ENCODE assay signal across 8 cellular contexts in the genomic region with DNA sequence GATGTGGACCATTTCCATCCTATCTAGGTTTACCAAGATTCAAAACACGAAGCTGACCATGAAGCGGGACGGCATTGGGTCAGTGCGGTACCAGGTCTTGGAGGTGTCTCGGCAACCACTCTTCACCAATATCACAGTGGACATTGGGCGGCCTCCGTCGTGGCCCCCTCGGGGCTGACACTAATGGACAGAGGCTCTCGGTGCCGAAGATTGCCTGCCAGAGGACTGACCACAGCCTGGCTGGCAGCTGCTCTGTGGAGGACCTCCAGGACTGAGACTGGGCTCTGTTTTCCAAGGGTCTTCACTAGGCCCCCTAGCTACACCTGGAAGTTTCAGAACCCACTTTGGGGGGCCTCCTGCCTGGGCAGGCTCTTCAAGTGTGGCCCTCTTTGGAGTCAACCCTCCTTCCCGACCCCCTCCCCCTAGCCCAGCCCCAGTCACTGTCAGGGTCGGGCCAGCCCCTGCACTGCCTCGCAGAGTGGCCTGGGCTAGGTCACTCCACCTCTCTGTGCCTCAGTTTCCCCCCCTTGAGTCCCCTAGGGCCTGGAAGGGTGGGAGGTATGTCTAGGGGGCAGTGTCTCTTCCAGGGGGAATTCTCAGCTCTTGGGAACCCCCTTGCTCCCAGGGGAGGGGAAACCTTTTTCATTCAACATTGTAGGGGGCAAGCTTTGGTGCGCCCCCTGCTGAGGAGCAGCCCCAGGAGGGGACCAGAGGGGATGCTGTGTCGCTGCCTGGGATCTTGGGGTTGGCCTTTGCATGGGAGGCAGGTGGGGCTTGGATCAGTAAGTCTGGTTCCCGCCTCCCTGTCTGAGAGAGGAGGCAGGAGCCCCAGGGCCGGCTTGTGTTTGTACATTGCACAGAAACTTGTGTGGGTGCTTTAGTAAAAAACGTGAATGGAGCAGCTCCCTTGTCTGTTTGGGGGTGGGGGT. TPM values are rescaled to one million over a fixed set of nuclear protein-coding genes. Genes with fewer than 3 reads are reported as not detected.
DNase-seq lines count a peak whose midpoint lies in the region; ATAC-seq and TF ChIP-seq lines count a peak whose summit lies in the region.

No MANE protein-coding gene starts in this region.

- no peak for ATAC-seq in body of pancreas
- ATAC-seq in lower lobe of right lung = no peak
- no peak for ATAC-seq in GM21367 (IDR thresholded peaks at IDR 0.05; ENCODE audit: unreplicated experiment)

- TF ChIP-seq CTCF in A673 (conservative IDR thresholded peaks at IDR 0.05; ENCODE audit: low read depth, low read length) (0 out of 2 replicates have a peak, but pooled peaks have one; percentile 11), HFFc6 (IDR thresholded peaks at IDR 0.05) (peak; percentile 54), body of pancreas (IDR thresholded peaks at IDR 0.05) (no peak), lower lobe of right lung (IDR thresholded peaks at IDR 0.05) (no peak)

- CTCF ChIA-PET in A673 (lab: Charles Lee) = interaction anchor here (0.6 kb wide), 1 partner anchor 40 kb away, joined by 4 read pairs; a partner anchor contains a TSS

- H3K9me3 ChIP-seq in A673 (ENCODE audit: low read depth, low read length, poor library complexity, severe bottlenecking) (no peaks in the 10 kb centered on the region), body of pancreas (no peaks in the 10 kb centered on the region), lower lobe of right lung (no peaks in the 10 kb centered on the region)

- H3K4me1 Mint-ChIP-seq in HFFc6 (ENCODE audit: low read depth) = peaks cover 40% of the 10 kb centered on the region

- peaks cover 10% of the 10 kb centered on the region; the same call in 1 of the 2 replicates for H3K27me3 Mint-ChIP-seq in HFFc6 (ENCODE audit: insufficient read depth)

- POLR2A ChIA-PET in A673 (lab: Charles Lee; ENCODE audit: low non-redundant PET) = interaction anchor here (0.6 kb wide), 1 partner anchor 606 kb away, joined by 5 read pairs; no protein-coding TSS in a partner anchor

- WGBS in body of pancreas, 2 donors = 59 to 66% methylated on average over 10 to 19 of the region's 19 CpGs

- DNase-seq in A673 (ENCODE audit: low spot score) (peak; percentile 38), HFFc6 (no peak), body of pancreas (peak in 1 of 4 donors; percentile 32), lower lobe of right lung (no peak), GDM1 (lab: John Stamatoyannopoulos, UW) (no peak), COR-L47 (lab: John Stamatoyannopoulos, UW) (no peak), NK-92 (lab: John Stamatoyannopoulos, UW; ENCODE audit: unreplicated experiment) (no peak)

- H3K36me3 ChIP-seq in A673 (ENCODE audit: insufficient read depth, low read length, poor library complexity, severe bottlenecking) = peaks cover 12% of the 10 kb centered on the region
- H3K36me3 ChIP-seq in body of pancreas (replicated peaks in 1 of 2; ENCODE audit: insufficient read depth in 1 of 2, low read depth in 2 of 2) = no peaks in the 10 kb centered on the region
- H3K36me3 ChIP-seq in lower lobe of right lung = peaks cover 3% of the 10 kb centered on the region

- BruUV-seq in A673 (replicated peaks; lab: Mats Ljungman, UMichigan) = no TSS peak

- H3K27me3 ChIP-seq in A673 (replicated peaks; ENCODE audit: insufficient read depth, low read depth, low read length, poor library complexity) (no peaks in the 10 kb centered on the region), body of pancreas (no peaks in the 10 kb centered on the region), lower lobe of right lung (ENCODE audit: low read depth) (no peaks in the 10 kb centered on the region)

- H3K4me3 ChIP-seq in A673 (ENCODE audit: low read depth, low read length, poor library complexity, severe bottlenecking) = peak overlapping the region; percentile 72
- peak overlapping the region in 1 of 2 donors; percentile 38 for H3K4me3 ChIP-seq in body of pancreas
- peak overlapping the region; percentile 81 for H3K4me3 ChIP-seq in lower lobe of right lung

- no peak for TF ChIP-seq POLR2A in body of pancreas (IDR thresholded peaks at IDR 0.05)

- H3K27ac Mint-ChIP-seq in HFFc6 = peak overlapping the region; percentile 90

- peak overlapping the region; percentile 89 for H3K4me3 Mint-ChIP-seq in HFFc6

- intact Hi-C loops in A673 (cut with micrococcal nuclease; ENCODE audit: unreplicated experiment) (no loop called here), body of pancreas (cut with DNase I) (no loop called here), lower lobe of right lung (cut with DNase I) (no loop called here)

- H3K27ac ChIP-seq in A673 (ENCODE audit: low read depth, low read length, poor library complexity, severe bottlenecking) (peak overlapping the region; percentile 65), body of pancreas (peak overlapping the region; percentile 79 to 89 (median 84)), lower lobe of right lung (peak overlapping the region; percentile 73)

- no peaks in the 10 kb centered on the region for H3K9me3 Mint-ChIP-seq in HFFc6

- H3K4me1 ChIP-seq in A673 (ENCODE audit: insufficient read depth, low read length, poor library complexity, severe bottlenecking) (peaks cover 19% of the 10 kb centered on the region), body of pancreas (peaks cover 19% of the 10 kb centered on the region), lower lobe of right lung (peaks cover 16% of the 10 kb centered on the region)

- peaks cover 6% of the 10 kb centered on the region for H3K36me3 Mint-ChIP-seq in HFFc6 (ENCODE audit: low read depth)

RNA-seq across cellular contexts. Expression of a gene that starts 0.9 kb away (rescaled TPM):
- total RNA-seq in A673 (2021) (5.6 and 7.9 TPM in 2 replicates), body of pancreas (10 to 100 TPM in 1 of 2 donors, 1 to 10 TPM in 1; 6.7 to 21.1 TPM), lower lobe of right lung (10.7 TPM)
- 1 to 10 TPM; 5.6 to 7.7 (median 6.5) TPM for total RNA-seq in HFFc6 (2021; fragmentation: NEBNext Ultra II Directional; extraction: Animal tissue kit (Norgen Biotek cat#: 25700))

RNA-seq across cellular contexts. Expression of a gene that starts 11.5 kb away (rescaled TPM):
- total RNA-seq in A673 (2021) (71.5 and 76.4 TPM in 2 replicates), body of pancreas (10 to 100 TPM; 18.2 to 29.3 TPM), lower lobe of right lung (17.3 TPM)
- 100 to 1,000 TPM in 2 of 6 experiments, 10 to 100 TPM in 4; 87.8 to 107 (median 98.8) TPM for total RNA-seq in HFFc6 (2021; fragmentation: NEBNext Ultra II Directional; extraction: Animal tissue kit (Norgen Biotek cat#: 25700))

RNA-seq across cellular contexts. Expression of a gene that starts 15.8 kb away (rescaled TPM):
- total RNA-seq in A673 (2021) (153 and 181 TPM in 2 replicates), body of pancreas (100 to 1,000 TPM in 1 of 2 donors, 10 to 100 TPM in 1; 73.5 to 103 TPM), lower lobe of right lung (205 TPM)
- total RNA-seq in HFFc6 (2021; fragmentation: NEBNext Ultra II Directional; extraction: Animal tissue kit (Norgen Biotek cat#: 25700)) = 100 to 1,000 TPM; 145 to 191 (median 155) TPM

RNA-seq across cellular contexts. Expression of a gene that starts 20.7 kb away (rescaled TPM):
- 44.8 and 52.8 TPM in 2 replicates for total RNA-seq in A673 (2021)
- total RNA-seq in HFFc6 (2021; fragmentation: NEBNext Ultra II Directional; extraction: Animal tissue kit (Norgen Biotek cat#: 25700)) = 10 to 100 TPM; 19.1 to 22.7 (median 20.8) TPM
- 10 to 100 TPM; 25.4 to 35.3 TPM for total RNA-seq in body of pancreas
- total RNA-seq in lower lobe of right lung = 15.0 TPM

RNA-seq across cellular contexts. Expression of a gene that starts 40.7 kb away (rescaled TPM):
- total RNA-seq in A673 (2021) = 31.4 and 40.8 TPM in 2 replicates
- total RNA-seq in HFFc6 (2021; fragmentation: NEBNext Ultra II Directional; extraction: Animal tissue kit (Norgen Biotek cat#: 25700)) = 10 to 100 TPM in 2 of 6 experiments, 1 to 10 TPM in 4; 8.3 to 11.0 (median 9.3) TPM
- total RNA-seq in body of pancreas = 1 to 10 TPM; 2.3 to 4.6 TPM
- total RNA-seq in lower lobe of right lung = 24.2 TPM

Comparison
In these comparisons a context has a peak if more than half of its experiments do, and no peak if none do; other contexts are left out.
1. CTCF ChIP-seq: peak in A673 (single experiment) and HFFc6 (single experiment); none in body of pancreas (0 of 7) and lower lobe of right lung (single experiment).
2. Peak in every context shown above with its lines, with median percentiles within 50 percentile points of each other: H3K27ac ChIP-seq.